ENCODE assay signal across 1 cellular context in the genomic region with DNA sequence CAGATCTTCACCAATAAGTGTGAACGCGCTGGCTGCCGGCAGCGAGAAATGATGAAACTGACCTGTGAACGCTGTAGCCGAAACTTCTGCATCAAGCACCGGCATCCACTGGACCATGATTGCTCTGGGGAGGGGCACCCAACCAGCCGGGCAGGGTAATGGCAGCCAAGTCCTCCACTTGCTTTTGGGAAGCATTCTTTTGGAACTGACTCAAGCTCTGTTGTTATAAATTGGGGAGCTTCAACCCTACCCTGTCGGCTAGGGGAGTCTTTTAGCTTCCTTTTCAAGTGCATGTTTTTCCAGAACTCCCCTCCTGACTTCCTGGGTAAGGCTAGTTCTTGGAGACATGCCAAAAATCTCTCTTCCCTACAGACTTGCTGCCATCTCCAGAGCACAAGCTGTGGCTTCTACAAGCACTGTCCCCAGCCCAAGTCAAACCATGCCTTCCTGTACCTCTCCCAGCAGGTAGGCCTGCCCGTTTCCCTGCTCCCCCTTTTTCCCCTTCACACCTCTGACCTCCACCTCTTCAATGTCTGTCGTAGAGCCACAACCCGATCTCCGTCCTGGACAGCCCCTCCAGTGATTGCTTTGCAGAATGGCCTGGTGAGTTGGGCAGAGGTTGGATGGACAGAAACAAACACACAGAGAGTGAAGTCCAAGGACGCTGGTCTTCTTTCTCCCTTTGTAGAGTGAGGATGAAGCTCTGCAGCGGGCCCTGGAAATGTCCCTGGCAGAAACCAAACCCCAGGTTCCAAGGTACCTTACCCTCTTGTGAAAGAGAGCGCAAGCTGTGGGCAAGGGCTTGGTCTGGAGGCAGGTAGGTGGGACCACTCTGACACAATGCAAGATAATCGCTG.
TF ChIP-seq lines count a peak whose summit lies in the region.

No MANE protein-coding gene starts in this region.

TF ChIP-seq in GM23338, 12 proteins besides CTCF, POLR2A, EP300 and RAD21 (continued from another document):
- no peak for TF ChIP-seq ZNF114 (CRISPR knock-in tag; IDR thresholded peaks at IDR 0.05)
- TF ChIP-seq, protein P1, sequence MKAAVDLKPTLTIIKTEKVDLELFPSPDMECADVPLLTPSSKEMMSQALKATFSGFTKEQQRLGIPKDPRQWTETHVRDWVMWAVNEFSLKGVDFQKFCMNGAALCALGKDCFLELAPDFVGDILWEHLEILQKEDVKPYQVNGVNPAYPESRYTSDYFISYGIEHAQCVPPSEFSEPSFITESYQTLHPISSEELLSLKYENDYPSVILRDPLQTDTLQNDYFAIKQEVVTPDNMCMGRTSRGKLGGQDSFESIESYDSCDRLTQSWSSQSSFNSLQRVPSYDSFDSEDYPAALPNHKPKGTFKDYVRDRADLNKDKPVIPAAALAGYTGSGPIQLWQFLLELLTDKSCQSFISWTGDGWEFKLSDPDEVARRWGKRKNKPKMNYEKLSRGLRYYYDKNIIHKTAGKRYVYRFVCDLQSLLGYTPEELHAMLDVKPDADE (IDR thresholded peaks at IDR 0.05) = no peak
TF ChIP-seq in GM23338: peak in this region for 0.
